23 cellular contexts compared by ENCODE assay signal in genomic region chr9:251398-251797, GRCh38. TPM values are rescaled to one million over a fixed set of nuclear protein-coding genes. Genes with fewer than 3 reads are reported as not detected.
"Had no signal": no experiment of that assay in that cellular context is flagged by ENCODE, and none has a peak within 500 bp of the region (broad histone marks: within the 10 kb centered on the region; RNA-seq: fewer than 3 reads in every experiment).

No MANE protein-coding gene starts in this region.

- H3K9me3 ChIP-seq: adrenal gland had no signal

- ATAC-seq: activated CD4-positive, CD25-positive, alpha-beta regulatory T cell treated with anti-CD3 and anti-CD28 coated beads, Interleukin-2, amount 50 U/mL, for 24 hours; activated CD8-positive, alpha-beta T cell treated with anti-CD3 and anti-CD28 coated beads for 36 hours; activated T-cell treated with anti-CD3 and anti-CD28 coated beads, Interleukin-2, amount 50 U/mL, for 72 hours; T-helper 17 cell had no signal

- H3K4me3 ChIP-seq: adrenal gland had no signal

- DNase-seq: activated CD4-positive, alpha-beta T cell treated with anti-CD3 and anti-CD28 coated beads for 4 hours; activated CD8-positive, alpha-beta memory T cell treated with anti-CD3 and anti-CD28 coated beads, Interleukin-2, amount 50 U/mL, for 4 hours; activated CD8-positive, alpha-beta T cell treated with anti-CD3 and anti-CD28 coated beads for 36 hours; activated naive CD4-positive, alpha-beta T cell treated with anti-CD3 and anti-CD28 coated beads, Interleukin-2, amount 50 U/mL, for 16 hours; activated naive CD8-positive, alpha-beta T cell treated with anti-CD3 and anti-CD28 coated beads, Interleukin-2, amount 10 ng/mL, durations not matched to agents 7 days and 5 days; activated T-cell treated with anti-CD3 and anti-CD28 coated beads, Interleukin-2, amount 50 U/mL, for 72 hours; adrenal gland; anterior cingulate cortex; caudate nucleus; Kasumi-1; KBM-7; NCI-H1092; NCI-H1417; NCI-H2029; NCI-H2107; NCI-H510A treated with DMSO at 0.1 percent for 48 hours; NCI-H69; SIG-M5; T-helper 17 cell; T-helper 9 cell had no signal

- H3K36me3 ChIP-seq: adrenal gland had no signal

- FAIRE-seq: TTC549 had no signal

RNA-seq across cellular contexts. Expression of gene DOCK8, which starts 36.7 kb away (rescaled TPM):
- total RNA-seq: RPMI7951 had no signal
